ENCODE assay signal across 8 cellular contexts in the genomic region with DNA sequence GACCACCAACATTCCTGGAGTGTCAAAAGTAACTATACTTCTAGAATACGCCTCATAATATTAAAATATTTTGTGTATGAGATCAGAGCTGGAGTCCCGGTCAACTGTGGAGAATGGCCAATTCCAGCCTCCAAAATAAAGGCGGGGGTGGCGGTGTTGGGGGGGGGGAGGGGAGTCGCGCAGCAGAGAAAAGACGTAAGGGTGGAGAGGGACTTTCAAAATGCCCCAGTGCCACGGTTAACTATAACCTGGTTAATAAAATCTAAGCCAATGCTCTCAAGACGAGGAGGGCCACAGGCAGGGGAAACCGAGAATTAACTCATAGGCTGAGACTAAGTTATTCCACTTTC. TPM values are rescaled to one million over a fixed set of nuclear protein-coding genes. Genes with fewer than 3 reads are reported as not detected.
DNase-seq lines count a peak whose midpoint lies in the region; ATAC-seq and TF ChIP-seq lines count a peak whose summit lies in the region.

No MANE protein-coding gene starts in this region.

- no peaks in the 10 kb centered on the region for H3K9me3 Mint-ChIP-seq in activated naive CD8-positive, alpha-beta T cell treated with anti-CD3 and anti-CD28 coated beads, Interleukin-2, amount 50 U/mL, for 24 hours

- ATAC-seq in GM18517 (IDR thresholded peaks at IDR 0.05; ENCODE audit: unreplicated experiment) (peak; percentile 8), left ventricle myocardium superior (peak; percentile 40), HG03469 (IDR thresholded peaks at IDR 0.05; ENCODE audit: unreplicated experiment) (no peak)
- no peak for ATAC-seq in activated naive CD8-positive, alpha-beta T cell treated with anti-CD3 and anti-CD28 coated beads, Interleukin-2, amount 50 U/mL, for 24 hours

- peak overlapping the region; percentile 82 for H3K4me3 ChIP-seq in AG10803 (ENCODE audit: low read length)
- peak overlapping the region; percentile 83 for H3K4me3 ChIP-seq in retinal pigment epithelial cell (ENCODE audit: low read length)

- H3K27me3 Mint-ChIP-seq in activated naive CD8-positive, alpha-beta T cell treated with anti-CD3 and anti-CD28 coated beads, Interleukin-2, amount 50 U/mL, for 24 hours, result peaks cover 2% of the 10 kb centered on the region

- H3K4me3 Mint-ChIP-seq in activated naive CD8-positive, alpha-beta T cell treated with anti-CD3 and anti-CD28 coated beads, Interleukin-2, amount 50 U/mL, for 24 hours, result peak overlapping the region; percentile 93

- no peak for TF ChIP-seq CTCF in AG10803 (conservative IDR thresholded peaks at IDR 0.05; ENCODE audit: low read length)
- TF ChIP-seq CTCF in retinal pigment epithelial cell (conservative IDR thresholded peaks at IDR 0.05; ENCODE audit: low read depth, low read length), result no peak

- intact Hi-C loops in left ventricle myocardium superior (cut with micrococcal nuclease), result no loop called here

- H3K4me1 Mint-ChIP-seq in activated naive CD8-positive, alpha-beta T cell treated with anti-CD3 and anti-CD28 coated beads, Interleukin-2, amount 50 U/mL, for 24 hours, result peaks cover 57% of the 10 kb centered on the region

- peaks cover 51% of the 10 kb centered on the region for H3K36me3 Mint-ChIP-seq in activated naive CD8-positive, alpha-beta T cell treated with anti-CD3 and anti-CD28 coated beads, Interleukin-2, amount 50 U/mL, for 24 hours (ENCODE audit: low read depth)

- H3K27ac Mint-ChIP-seq in activated naive CD8-positive, alpha-beta T cell treated with anti-CD3 and anti-CD28 coated beads, Interleukin-2, amount 50 U/mL, for 24 hours, result peak overlapping the region; percentile 100

- DNase-seq in AG10803 (ENCODE audit: low read depth), result peak; percentile 76
- DNase-seq in LHCN-M2 (ENCODE audit: low read depth), result peak; percentile 61
- no peak for DNase-seq in activated naive CD8-positive, alpha-beta T cell treated with anti-CD3 and anti-CD28 coated beads, Interleukin-2, amount 50 U/mL, for 24 hours
- DNase-seq in left ventricle myocardium superior, result no peak
- DNase-seq in retinal pigment epithelial cell (ENCODE audit: low read depth), result no peak
- DNase-seq in superior temporal gyrus (ENCODE audit: extremely low spot score), result no peak

RNA-seq across cellular contexts. Expression of gene NUP153, which starts 1.3 kb away (rescaled TPM):
- total RNA-seq in LHCN-M2 (2014; rRNA removed) (33.3 and 39.6 TPM in 2 replicates), left ventricle myocardium superior (24.3 TPM)
- 11.4 TPM for polyA plus RNA-seq in LHCN-M2 (2012)

Comparison
In these comparisons a context has a peak if more than half of its experiments do, and no peak if none do; other contexts are left out.
1. DNase-seq: peak in AG10803 (single experiment) and LHCN-M2 (single experiment); none in activated naive CD8-positive, alpha-beta T cell treated with anti-CD3 and anti-CD28 coated beads, Interleukin-2, amount 50 U/mL, for 24 hours (single experiment), left ventricle myocardium superior (single experiment), retinal pigment epithelial cell (single experiment) and superior temporal gyrus (single experiment).
2. ATAC-seq: peak in GM18517 (single experiment) and left ventricle myocardium superior (single experiment); none in activated naive CD8-positive, alpha-beta T cell treated with anti-CD3 and anti-CD28 coated beads, Interleukin-2, amount 50 U/mL, for 24 hours (single experiment) and HG03469 (single experiment).